Comparison of ENCODE assay signal across 20 cellular contexts in genomic region chr6:138145402-138145801, GRCh38. TPM values are rescaled to one million over a fixed set of nuclear protein-coding genes. Genes with fewer than 3 reads are reported as not detected.
DNase-seq lines count a peak whose midpoint lies in the region; ATAC-seq and TF ChIP-seq lines count a peak whose summit lies in the region.
"Had no signal": no experiment of that assay in that cellular context is flagged by ENCODE, and none has a peak within 500 bp of the region (broad histone marks: within the 10 kb centered on the region; RNA-seq: fewer than 3 reads in every experiment).

No MANE protein-coding gene starts in this region.

- no peaks in the 10 kb centered on the region for H3K9me3 ChIP-seq in upper lobe of right lung
- H3K9me3 ChIP-seq: SJCRH30, stomach had no signal

- no peak overlapping the region for H3K4me3 Mint-ChIP-seq in stimulated activated memory B cell treated with anti-CD40 and anti-IgM and Interleukin-4, amounts not matched to agents 10 μg/mL and 1 μg/mL and 100 μg/mL, for 72 hours
- H3K4me3 Mint-ChIP-seq in activated CD4-positive, alpha-beta memory T cell treated with anti-CD3 and anti-CD28 coated beads, Interleukin-2, amount 10 ng/mL, durations not matched to agents 7 days and 5 days, result no peak overlapping the region
- H3K4me3 Mint-ChIP-seq: activated T-helper 1 cell treated with anti-CD3 and anti-CD28 coated beads, Interleukin-12 subunit alpha, Interleukin-12 subunit beta, Interleukin-2, Interleukin-4 antibody, amounts not matched to agents 30 ng/mL and 10 ng/mL and 1 ng/mL, durations not matched to agents 14 hours and 24 hours and 36 hours; CD4-positive, CD25-positive, alpha-beta regulatory T cell had no signal

- no peaks in the 10 kb centered on the region for H3K36me3 ChIP-seq in upper lobe of right lung
- H3K36me3 ChIP-seq: SJCRH30, stomach had no signal

- POLR2A ChIA-PET in activated CD4-positive, alpha-beta memory T cell treated with anti-CD3 and anti-CD28 coated beads, Interleukin-2, amount 10 ng/mL, durations not matched to agents 7 days and 5 days (lab: Charles Lee), result no interaction called here

- no peak overlapping the region for H3K27ac Mint-ChIP-seq in stimulated activated memory B cell treated with anti-CD40 and anti-IgM and Interleukin-4, amounts not matched to agents 10 μg/mL and 1 μg/mL and 100 μg/mL, for 72 hours
- no peak overlapping the region for H3K27ac Mint-ChIP-seq in activated CD4-positive, alpha-beta memory T cell treated with anti-CD3 and anti-CD28 coated beads, Interleukin-2, amount 10 ng/mL, durations not matched to agents 7 days and 5 days
- H3K27ac Mint-ChIP-seq: activated T-helper 1 cell treated with anti-CD3 and anti-CD28 coated beads, Interleukin-12 subunit alpha, Interleukin-12 subunit beta, Interleukin-2, Interleukin-4 antibody, amounts not matched to agents 30 ng/mL and 10 ng/mL and 1 ng/mL, durations not matched to agents 14 hours and 24 hours and 36 hours; CD4-positive, CD25-positive, alpha-beta regulatory T cell had no signal

- no peaks in the 10 kb centered on the region for H3K36me3 Mint-ChIP-seq in stimulated activated memory B cell treated with anti-CD40 and anti-IgM and Interleukin-4, amounts not matched to agents 10 μg/mL and 1 μg/mL and 100 μg/mL, for 72 hours
- H3K36me3 Mint-ChIP-seq in activated CD4-positive, alpha-beta memory T cell treated with anti-CD3 and anti-CD28 coated beads, Interleukin-2, amount 10 ng/mL, durations not matched to agents 7 days and 5 days (ENCODE audit: low read depth), result no peaks in the 10 kb centered on the region
- H3K36me3 Mint-ChIP-seq: CD4-positive, CD25-positive, alpha-beta regulatory T cell had no signal

- no peak for TF ChIP-seq CTCF in upper lobe of right lung (IDR thresholded peaks at IDR 0.05)

- H3K9me3 Mint-ChIP-seq in stimulated activated memory B cell treated with anti-CD40 and anti-IgM and Interleukin-4, amounts not matched to agents 10 μg/mL and 1 μg/mL and 100 μg/mL, for 72 hours, result peaks cover 8% of the 10 kb centered on the region
- H3K9me3 Mint-ChIP-seq in activated CD4-positive, alpha-beta memory T cell treated with anti-CD3 and anti-CD28 coated beads, Interleukin-2, amount 10 ng/mL, durations not matched to agents 7 days and 5 days, result no peaks in the 10 kb centered on the region
- H3K9me3 Mint-ChIP-seq: activated T-helper 1 cell treated with anti-CD3 and anti-CD28 coated beads, Interleukin-12 subunit alpha, Interleukin-12 subunit beta, Interleukin-2, Interleukin-4 antibody, amounts not matched to agents 30 ng/mL and 10 ng/mL and 1 ng/mL, durations not matched to agents 14 hours and 24 hours and 36 hours had no signal

- H3K4me1 Mint-ChIP-seq in stimulated activated memory B cell treated with anti-CD40 and anti-IgM and Interleukin-4, amounts not matched to agents 10 μg/mL and 1 μg/mL and 100 μg/mL, for 72 hours, result peaks cover 6% of the 10 kb centered on the region
- H3K4me1 Mint-ChIP-seq in activated CD4-positive, alpha-beta memory T cell treated with anti-CD3 and anti-CD28 coated beads, Interleukin-2, amount 10 ng/mL, durations not matched to agents 7 days and 5 days, result no peaks in the 10 kb centered on the region
- H3K4me1 Mint-ChIP-seq: CD4-positive, CD25-positive, alpha-beta regulatory T cell had no signal

- H3K27me3 ChIP-seq in upper lobe of right lung, result no peaks in the 10 kb centered on the region
- H3K27me3 ChIP-seq: SJCRH30, stomach had no signal

- H3K27me3 Mint-ChIP-seq in stimulated activated memory B cell treated with anti-CD40 and anti-IgM and Interleukin-4, amounts not matched to agents 10 μg/mL and 1 μg/mL and 100 μg/mL, for 72 hours, result peaks cover 17% of the 10 kb centered on the region
- H3K27me3 Mint-ChIP-seq in activated CD4-positive, alpha-beta memory T cell treated with anti-CD3 and anti-CD28 coated beads, Interleukin-2, amount 10 ng/mL, durations not matched to agents 7 days and 5 days, result peaks cover 37% of the 10 kb centered on the region

- H3K4me1 ChIP-seq in upper lobe of right lung, result no peaks in the 10 kb centered on the region
- H3K4me1 ChIP-seq: stomach had no signal

- H3K4me3 ChIP-seq in upper lobe of right lung, result no peak overlapping the region
- H3K4me3 ChIP-seq: SJCRH30, stomach had no signal

- no peak overlapping the region for H3K27ac ChIP-seq in upper lobe of right lung
- H3K27ac ChIP-seq: epithelial cell of prostate, SJCRH30, stomach had no signal

- ATAC-seq in GM18907 (IDR thresholded peaks at IDR 0.05; ENCODE audit: unreplicated experiment) (peak; percentile 71), GM21723 (IDR thresholded peaks at IDR 0.05; ENCODE audit: unreplicated experiment) (peak; percentile 92), HG03469 (IDR thresholded peaks at IDR 0.05; ENCODE audit: unreplicated experiment) (peak; percentile 82), upper lobe of right lung (no peak), HG02852 (IDR thresholded peaks at IDR 0.05; ENCODE audit: unreplicated experiment) (no peak)
- ATAC-seq in stimulated activated memory B cell treated with anti-CD40 and anti-IgM and Interleukin-4, amounts not matched to agents 10 μg/mL and 1 μg/mL and 100 μg/mL, for 72 hours, result peak; percentile 63

- CTCF ChIA-PET in activated CD4-positive, alpha-beta memory T cell treated with anti-CD3 and anti-CD28 coated beads, Interleukin-2, amount 10 ng/mL, durations not matched to agents 7 days and 5 days (lab: Charles Lee), result interaction anchor here (1.5 kb wide), 1 partner anchor 29 kb away, joined by 3 read pairs; no protein-coding TSS in a partner anchor

- no peak for DNase-seq in upper lobe of right lung
- no peak for DNase-seq in activated CD4-positive, alpha-beta memory T cell treated with anti-CD3 and anti-CD28 coated beads, Interleukin-2, amount 10 ng/mL, durations not matched to agents 7 days and 5 days
- DNase-seq: amniotic stem cell; CD4-positive, CD25-positive, alpha-beta regulatory T cell; glutamatergic neuron; islet precursor cell; KBM-7; midbrain; NCI-H1930; NCI-H82; SJCRH30; stomach; T-helper 9 cell had no signal

- intact Hi-C loops in upper lobe of right lung (cut with DNase I), result no loop called here

RNA-seq across cellular contexts. Expression of gene ARFGEF3, which starts 16.3 kb away (rescaled TPM):
- total RNA-seq in upper lobe of right lung, result 27.2 TPM
- under 1 TPM; 0.50 to 0.55 TPM for total RNA-seq in activated CD4-positive, alpha-beta memory T cell treated with anti-CD3 and anti-CD28 coated beads, Interleukin-2, amount 10 ng/mL, durations not matched to agents 7 days and 5 days
- total RNA-seq: CD4-positive, CD25-positive, alpha-beta regulatory T cell had no signal

RNA-seq across cellular contexts. Expression of gene PERP, which starts 38.2 kb away (rescaled TPM):
- 33.2 TPM for total RNA-seq in upper lobe of right lung
- total RNA-seq in activated CD4-positive, alpha-beta memory T cell treated with anti-CD3 and anti-CD28 coated beads, Interleukin-2, amount 10 ng/mL, durations not matched to agents 7 days and 5 days, result 10 to 100 TPM; 18.0 to 19.0 TPM

Comparison
In these comparisons a context has a peak if more than half of its experiments do, and no peak if none do; other contexts are left out.
1. ATAC-seq: peak in GM18907 (single experiment), GM21723 (single experiment), HG03469 (single experiment) and stimulated activated memory B cell treated with anti-CD40 and anti-IgM and Interleukin-4, amounts not matched to agents 10 μg/mL and 1 μg/mL and 100 μg/mL, for 72 hours (single experiment); none in upper lobe of right lung (single experiment) and HG02852 (single experiment).
2. RNA of gene ARFGEF3, which starts 16.3 kb away (total RNA-seq): 27.2 TPM in upper lobe of right lung (single experiment); 0.50 to 0.55 TPM in activated CD4-positive, alpha-beta memory T cell treated with anti-CD3 and anti-CD28 coated beads, Interleukin-2, amount 10 ng/mL, durations not matched to agents 7 days and 5 days; every median in the first group is over 10 times any median in the second.